In the genomic region with DNA sequence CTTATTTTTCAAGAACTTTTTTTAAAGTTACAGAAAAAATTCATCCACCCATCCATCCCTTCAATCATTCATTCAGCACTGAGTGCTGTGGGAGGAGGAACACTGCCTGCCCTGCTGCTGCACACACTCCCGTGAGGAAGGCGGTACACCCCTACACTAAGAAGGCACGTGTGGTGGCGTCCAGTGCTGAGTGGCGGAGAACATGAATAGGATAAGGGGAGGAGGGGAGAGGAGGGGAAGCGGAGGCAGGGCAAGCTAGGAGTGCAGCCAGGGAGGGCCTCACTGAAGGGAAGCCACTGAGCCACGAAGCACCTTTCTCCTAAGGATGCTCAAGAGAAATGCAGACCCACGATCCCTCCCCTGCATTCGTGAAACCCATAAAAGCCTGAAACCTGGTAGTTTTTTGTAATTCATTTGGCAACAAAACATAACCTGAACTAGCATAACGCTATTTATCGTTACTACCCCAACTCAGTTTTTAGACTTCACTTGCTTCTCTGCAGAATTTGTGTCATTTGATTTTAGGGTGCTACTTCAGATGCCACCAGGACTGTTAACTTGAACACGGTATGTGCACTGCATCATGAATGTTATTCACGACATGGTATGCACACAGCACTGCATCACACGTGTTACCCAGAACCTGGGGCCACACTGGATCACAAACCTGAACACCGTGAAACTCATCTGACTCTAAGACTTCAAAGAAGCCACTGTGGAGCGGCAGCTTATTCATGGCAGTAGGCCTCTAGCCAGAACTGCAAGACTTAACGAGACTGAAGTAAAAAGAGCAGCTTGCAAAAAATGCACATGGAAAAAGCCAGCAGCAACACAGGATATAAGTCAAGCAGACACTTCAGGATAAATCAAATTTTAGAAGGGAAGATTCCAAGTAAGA, we compare ENCODE assay signal across 10 cellular contexts. TPM values are rescaled to one million over a fixed set of nuclear protein-coding genes. Genes with fewer than 3 reads are reported as not detected.
DNase-seq lines count a peak whose midpoint lies in the region; ATAC-seq and TF ChIP-seq lines count a peak whose summit lies in the region.
"Had no signal": no experiment of that assay in that cellular context is flagged by ENCODE, and none has a peak within 500 bp of the region (broad histone marks: within the 10 kb centered on the region; RNA-seq: fewer than 3 reads in every experiment).

No MANE protein-coding gene starts in this region.

- peaks cover 2% of the 10 kb centered on the region for H3K79me1 ChIP-seq in neuronal stem cell (ENCODE audit: low read depth, low read length)

- no peak overlapping the region for H2BK120ac ChIP-seq in neuronal stem cell (ENCODE audit: low read depth, low read length)

- no peak overlapping the region for H3K23ac ChIP-seq in neuronal stem cell (ENCODE audit: low read depth, low read length, poor library complexity)

- intact Hi-C loops in CD14-positive monocyte (cut with micrococcal nuclease), result loop anchor here in 1 of 2 donors (10.0 kb wide), 1 partner anchor 328 kb away; a partner anchor contains a TSS

- H3K9ac ChIP-seq in neuronal stem cell (ENCODE audit: low read depth, low read length, poor library complexity), result no peak overlapping the region
- H3K9ac ChIP-seq: neural progenitor cell had no signal

- H3K36me3 ChIP-seq in neuronal stem cell (replicated peaks in 1 of 2; ENCODE audit: control insufficient read depth in 2 of 2, insufficient read depth in 2 of 2, low read length in 2 of 2), result peaks cover 6 to 16% of the 10 kb centered on the region in 2 donors
- H3K36me3 ChIP-seq: neural progenitor cell had no signal

- peaks cover 3 to 5% of the 10 kb centered on the region in 2 donors for H3K9me3 ChIP-seq in neuronal stem cell (replicated peaks in 1 of 2; ENCODE audit: control insufficient read depth in 2 of 2, insufficient read depth in 1 of 2, low read depth in 1 of 2, low read length in 2 of 2)

- H2AFZ ChIP-seq in neuronal stem cell (ENCODE audit: low read length), result no peak overlapping the region
- H2AFZ ChIP-seq: neural progenitor cell had no signal

- no peak overlapping the region for H4K91ac ChIP-seq in neuronal stem cell (ENCODE audit: low read depth, low read length, poor library complexity)

- H2BK5ac ChIP-seq in neuronal stem cell (ENCODE audit: low read length), result no peak overlapping the region

- no peaks in the 10 kb centered on the region for H3K27me3 ChIP-seq in neuronal stem cell (ENCODE audit: control insufficient read depth in 3 of 3, insufficient read depth in 3 of 3, low read depth in 1 of 3, low read length in 3 of 3)

- H3K27ac Mint-ChIP-seq in CD14-positive monocyte, result peak overlapping the region; percentile 82 to 92 (median 90)
- peak overlapping the region; percentile 93 for H3K27ac Mint-ChIP-seq in activated naive CD8-positive, alpha-beta T cell
- H3K27ac Mint-ChIP-seq: neural progenitor cell had no signal

- H3K4me1 ChIP-seq in neuronal stem cell (ENCODE audit: control insufficient read depth in 2 of 2, insufficient read depth in 1 of 2, low read depth in 1 of 2, low read length in 2 of 2), result peaks cover 4 to 10% of the 10 kb centered on the region in 2 donors

- H4K8ac ChIP-seq in neuronal stem cell (ENCODE audit: low read depth, low read length), result no peak overlapping the region

- no peak for DNase-seq in CD14-positive monocyte (ENCODE audit: low spot score)
- DNase-seq in activated CD4-positive, alpha-beta T cell treated with anti-CD3 and anti-CD28 coated beads for 1 hour, result peak; percentile 28
- no peak for DNase-seq in neuronal stem cell (ENCODE audit: low spot score)
- DNase-seq in GM10266 (ENCODE audit: extremely low spot score), result no peak
- DNase-seq in NCI-H524 treated with DMSO at 0.1 percent for 48 hours (lab: John Stamatoyannopoulos, UW), result no peak
- DNase-seq in amniotic stem cell (lab: John Stamatoyannopoulos, UW), result no peak

- no peak overlapping the region for H3K4ac ChIP-seq in neuronal stem cell (ENCODE audit: low read length)

- ATAC-seq in HG03439 (IDR thresholded peaks at IDR 0.05; ENCODE audit: unreplicated experiment), result no peak
- ATAC-seq: SK-N-SH treated with all-trans-retinoic acid at 6 μM for 48 hours had no signal

- H3K4me1 Mint-ChIP-seq in CD14-positive monocyte, result peaks cover 62% of the 10 kb centered on the region
- H3K4me1 Mint-ChIP-seq in activated naive CD8-positive, alpha-beta T cell (ENCODE audit: low read depth), result peaks cover 66% of the 10 kb centered on the region

- TF ChIP-seq CTCF in CD14-positive monocyte (IDR thresholded peaks at IDR 0.05) (no peak), GM10266 (IDR thresholded peaks at IDR 0.05; ENCODE audit: control insufficient read depth, insufficient read depth, low read depth, missing control alignments) (no peak)

- H3K14ac ChIP-seq in neuronal stem cell (ENCODE audit: low read length), result no peak overlapping the region

- peaks cover 0 to 5% (median 0%) of the 10 kb centered on the region in 7 donors for H3K9me3 Mint-ChIP-seq in CD14-positive monocyte
- H3K9me3 Mint-ChIP-seq in activated naive CD8-positive, alpha-beta T cell (ENCODE audit: low read depth), result no peaks in the 10 kb centered on the region

- H3K4me2 ChIP-seq in neuronal stem cell (ENCODE audit: insufficient read depth, low read length, poor library complexity, severe bottlenecking), result no peak overlapping the region
- H3K4me2 ChIP-seq: neural progenitor cell had no signal

- H2AK5ac ChIP-seq in neuronal stem cell (ENCODE audit: low read depth, low read length), result no peak overlapping the region

- peaks cover 0 to 1% (median 0%) of the 10 kb centered on the region in 3 donors for H3K27me3 Mint-ChIP-seq in CD14-positive monocyte (ENCODE audit: low read depth in 3 of 3)
- no peaks in the 10 kb centered on the region for H3K27me3 Mint-ChIP-seq in activated naive CD8-positive, alpha-beta T cell

- no peak overlapping the region for H3K27ac ChIP-seq in neuronal stem cell (replicated peaks; ENCODE audit: low read length)
- H3K27ac ChIP-seq: neural progenitor cell had no signal

- no CpG with 5 or more reads among the region's 17 CpGs for WGBS in neuronal stem cell (ENCODE audit: extremely low coverage in 2 of 2, insufficient read length in 2 of 2, insufficient replicate concordance in 1 of 2), 2 donors

- H3K4me3 Mint-ChIP-seq in CD14-positive monocyte, result peak overlapping the region in 1 of 2 donors; percentile 50
- peak overlapping the region; percentile 93 for H3K4me3 Mint-ChIP-seq in activated naive CD8-positive, alpha-beta T cell
- H3K4me3 Mint-ChIP-seq: neural progenitor cell had no signal

- peak overlapping the region; percentile 27 for H2BK15ac ChIP-seq in neuronal stem cell (ENCODE audit: low read length)

- H2BK12ac ChIP-seq in neuronal stem cell (ENCODE audit: low read length), result no peak overlapping the region

- peak overlapping the region; percentile 77 for H3K18ac ChIP-seq in neuronal stem cell (ENCODE audit: low read length)

- H3K4me3 ChIP-seq in neuronal stem cell (ENCODE audit: low read length in 2 of 2), result no peak overlapping the region
- H3K4me3 ChIP-seq: neural progenitor cell had no signal

- peaks cover 51 to 72% of the 10 kb centered on the region in 2 donors for H3K36me3 Mint-ChIP-seq in CD14-positive monocyte
- H3K36me3 Mint-ChIP-seq in activated naive CD8-positive, alpha-beta T cell, result peaks cover 4% of the 10 kb centered on the region

RNA-seq across cellular contexts. Expression of a gene that starts 3.5 kb away (rescaled TPM):
- 100 to 1,000 TPM; 493 to 562 TPM for polyA plus RNA-seq in CD14-positive monocyte
- polyA plus RNA-seq in neuronal stem cell (2013, experiment 1 of 2), result 24.1 TPM
- polyA plus RNA-seq in neuronal stem cell (2013, experiment 2 of 2), result 25.1 TPM

RNA-seq across cellular contexts. Expression of a gene that starts 46.4 kb away (rescaled TPM):
- 1 to 10 TPM; 3.8 to 7.1 TPM for polyA plus RNA-seq in CD14-positive monocyte
- polyA plus RNA-seq in neuronal stem cell (2013, experiment 1 of 2), result 22.8 TPM
- polyA plus RNA-seq in neuronal stem cell (2013, experiment 2 of 2), result 23.1 TPM
